In genomic region chr5:174559141-174559540, GRCh38 we compare ENCODE assay signal across 30 cellular contexts.
A peak's percentile ranks its signal among the peaks of the same experiment; 100 is the strongest.
DNase-seq lines count a peak whose midpoint lies in the region; ATAC-seq and TF ChIP-seq lines count a peak whose summit lies in the region.
"Had no signal": no experiment of that assay in that cellular context is flagged by ENCODE, and none has a peak within 500 bp of the region (broad histone marks: within the 10 kb centered on the region; RNA-seq: fewer than 3 reads in every experiment).

No MANE protein-coding gene starts in this region.

- no peak overlapping the region for H3K4ac ChIP-seq in trophoblast cell (ENCODE audit: low read depth, low read length)

- no peaks in the 10 kb centered on the region for H4K20me1 ChIP-seq in osteoblast (ENCODE audit: insufficient read depth, low read length)

- no peak overlapping the region for H3K14ac ChIP-seq in trophoblast cell (ENCODE audit: low read length)

- H3K4me2 ChIP-seq in trophoblast cell (ENCODE audit: low read length), result no peak overlapping the region
- H3K4me2 ChIP-seq in osteoblast (ENCODE audit: insufficient read depth, low read length), result no peak overlapping the region

- H4K91ac ChIP-seq in trophoblast cell (ENCODE audit: low read depth, low read length), result no peak overlapping the region

- H2BK120ac ChIP-seq in trophoblast cell (ENCODE audit: insufficient read depth, low read length, poor library complexity), result no peak overlapping the region

- no CpG with 5 or more reads among the region's 3 CpGs for WGBS in trophoblast cell (ENCODE audit: extremely low coverage, insufficient coverage, insufficient read length)

- H3K9me3 ChIP-seq in trophoblast cell (ENCODE audit: insufficient read depth, low read depth, low read length), result no peaks in the 10 kb centered on the region
- H3K9me3 ChIP-seq in osteoblast (ENCODE audit: low read depth, low read length), result no peaks in the 10 kb centered on the region
- H3K9me3 ChIP-seq: left lung, right atrium auricular region, thoracic aorta, vagina had no signal

- no peak for TF ChIP-seq CTCF in RWPE1 (conservative IDR thresholded peaks at IDR 0.05; ENCODE audit: low read depth)
- TF ChIP-seq CTCF in choroid plexus epithelial cell (conservative IDR thresholded peaks at IDR 0.05; ENCODE audit: low read depth, low read length), result no peak
- no peak for TF ChIP-seq CTCF in osteoblast (IDR thresholded peaks at IDR 0.05; ENCODE audit: extremely low read depth, low read depth, low read length)

- no peaks in the 10 kb centered on the region for H3K79me2 ChIP-seq in trophoblast cell (ENCODE audit: control insufficient read depth, insufficient read depth, low read length, poor library complexity)
- H3K79me2 ChIP-seq in osteoblast (ENCODE audit: insufficient read depth, low read length), result no peaks in the 10 kb centered on the region
- H3K79me2 ChIP-seq: parathyroid adenoma had no signal

- POLR2A ChIA-PET in RWPE1 (lab: Yijun Ruan, JAX; ENCODE audit: low non-redundant PET), result no interaction called here

- H4K12ac ChIP-seq in trophoblast cell (ENCODE audit: low read depth, low read length), result no peak overlapping the region

- ATAC-seq in GM21619 (IDR thresholded peaks at IDR 0.05; ENCODE audit: unreplicated experiment) (no peak), HG02588 (IDR thresholded peaks at IDR 0.05; ENCODE audit: unreplicated experiment) (no peak)
- ATAC-seq: HCT116; HepG2; left lung; stimulated activated naive CD8-positive, alpha-beta T cell treated with anti-CD3 and anti-CD28 coated beads, Interleukin-15, amount 100 ng/mL, for 72 hours had no signal

- H3K27me3 ChIP-seq in trophoblast cell (ENCODE audit: insufficient read depth, low read length) (no peaks in the 10 kb centered on the region), osteoblast (ENCODE audit: insufficient read depth, low read length) (no peaks in the 10 kb centered on the region)
- H3K27me3 ChIP-seq: right atrium auricular region, SJSA1, vagina had no signal

- H2AFZ ChIP-seq in trophoblast cell (ENCODE audit: insufficient read depth, low read length, poor library complexity) (no peak overlapping the region), osteoblast (ENCODE audit: low read length) (no peak overlapping the region)
- H2AFZ ChIP-seq: parathyroid adenoma had no signal

- H3K18ac ChIP-seq in trophoblast cell (ENCODE audit: low read length), result no peak overlapping the region

- no peak overlapping the region for H3K23ac ChIP-seq in trophoblast cell (ENCODE audit: low read length)

- H3K36me3 ChIP-seq in trophoblast cell (ENCODE audit: control insufficient read depth in 1 of 2, insufficient read depth in 2 of 2, low read length in 2 of 2) (no peaks in the 10 kb centered on the region), osteoblast (ENCODE audit: insufficient read depth, low read length) (no peaks in the 10 kb centered on the region)
- H3K36me3 ChIP-seq: left lung, right atrium auricular region, SJSA1, thoracic aorta, vagina had no signal

- CTCF ChIA-PET in RWPE1 (lab: Yijun Ruan, JAX), result no interaction called here

- H2BK12ac ChIP-seq in trophoblast cell (ENCODE audit: low read length), result no peak overlapping the region

- no peak overlapping the region for H3K9ac ChIP-seq in trophoblast cell (ENCODE audit: low read length)
- H3K9ac ChIP-seq: parathyroid adenoma had no signal

- no peak overlapping the region for H3K27ac ChIP-seq in RWPE1
- no peak overlapping the region for H3K27ac ChIP-seq in trophoblast cell (ENCODE audit: low read depth, low read length)
- H3K27ac ChIP-seq in osteoblast (ENCODE audit: low read depth, low read length), result no peak overlapping the region
- H3K27ac ChIP-seq: dorsolateral prefrontal cortex, left lung, parathyroid adenoma, right atrium auricular region, SJSA1, thoracic aorta, vagina had no signal

- DNase-seq in Daoy (ENCODE audit: low read depth) (peak; percentile 32), RWPE1 (ENCODE audit: low spot score) (peak; percentile 47), choroid plexus epithelial cell (ENCODE audit: low read depth) (peak; percentile 63), trophoblast cell (peak; percentile 77 to 90), osteoblast (ENCODE audit: insufficient read length, low spot score, missing footprints) (no peak), kidney tubule cell (ENCODE audit: low spot score) (no peak)
- DNase-seq: activated CD4-positive, alpha-beta T cell treated with anti-CD3 and anti-CD28 coated beads, Interleukin-2, amount 10 ng/mL, durations not matched to agents 24 days and 14 days; aorta; C1 segment of cervical spinal cord; COR-L47; dorsolateral prefrontal cortex; GDM1; Kasumi-1; left lung; mesendoderm; NCI-H1694; NCI-H446; stimulated activated CD4-positive, alpha-beta T cell treated with anti-CD3 and anti-CD28 coated beads, Interleukin-12 subunit alpha, Interleukin-12 subunit beta, amount 100 ng/mL, for 4 hours; stimulated activated CD4-positive, alpha-beta T cell treated with anti-CD3 and anti-CD28 coated beads, Interleukin-2, amount 100 ng/mL, for 48 hours; stimulated activated naive CD8-positive, alpha-beta T cell treated with anti-CD3 and anti-CD28 coated beads, Interleukin-15, amount 100 ng/mL, for 72 hours; T1000 had no signal

- no peak overlapping the region for H4K8ac ChIP-seq in trophoblast cell (ENCODE audit: low read depth, low read length)

- no peak overlapping the region for H2BK5ac ChIP-seq in trophoblast cell (ENCODE audit: low read depth, low read length, poor library complexity)

- H3K79me1 ChIP-seq in trophoblast cell (ENCODE audit: low read length), result peaks cover 3% of the 10 kb centered on the region

- no peak overlapping the region for H3K4me3 ChIP-seq in choroid plexus epithelial cell (ENCODE audit: low read depth, low read length)
- H3K4me3 ChIP-seq in trophoblast cell (ENCODE audit: low read depth, low read length), result no peak overlapping the region
- H3K4me3 ChIP-seq in osteoblast (ENCODE audit: insufficient read depth, low read length), result no peak overlapping the region
- H3K4me3 ChIP-seq: dorsolateral prefrontal cortex, left lung, right atrium auricular region, SJSA1, thoracic aorta, vagina had no signal

- H3K4me1 ChIP-seq in trophoblast cell (ENCODE audit: control insufficient read depth in 1 of 2, insufficient read depth in 2 of 2, low read length in 2 of 2), result peaks cover 3 to 10% of the 10 kb centered on the region in 2 experiments
- no peaks in the 10 kb centered on the region for H3K4me1 ChIP-seq in osteoblast (ENCODE audit: insufficient read depth, low read length)
- H3K4me1 ChIP-seq: left lung, right atrium auricular region, SJSA1, vagina had no signal

- H2AK5ac ChIP-seq in trophoblast cell (ENCODE audit: low read length), result no peak overlapping the region

Comparison
In these comparisons a context has a peak if more than half of its experiments do, and no peak if none do; other contexts are left out.
1. DNase-seq: peak in Daoy (single experiment), RWPE1 (single experiment), choroid plexus epithelial cell (single experiment) and trophoblast cell (2 of 2); none in osteoblast (single experiment) and kidney tubule cell (single experiment).